Comparison of ENCODE assay signal across 17 cellular contexts in genomic region chrX:24202465-24203031, GRCh38. TPM values are rescaled to one million over a fixed set of nuclear protein-coding genes. Genes with fewer than 3 reads are reported as not detected.
DNase-seq lines count a peak whose midpoint lies in the region; ATAC-seq, FAIRE-seq and TF ChIP-seq lines count a peak whose summit lies in the region.
"Had no signal": no experiment of that assay in that cellular context is flagged by ENCODE, and none has a peak within 500 bp of the region (broad histone marks: within the 10 kb centered on the region; RNA-seq: fewer than 3 reads in every experiment).

No MANE protein-coding gene starts in this region.

- FAIRE-seq in small intestine (lab: Jason Lieb, UNC), result no peak

- H3K9me3 ChIP-seq in small intestine (ENCODE audit: control insufficient read depth, low read depth), result no peaks in the 10 kb centered on the region
- H3K9me3 ChIP-seq: esophagus squamous epithelium, HAP-1, vagina had no signal

- peak; percentile 3 for DNase-seq in activated naive CD4-positive, alpha-beta T cell treated with Interleukin-2 at 50 U/mL for 16 hours
- DNase-seq in activated naive CD4-positive, alpha-beta T cell treated with anti-CD3 and anti-CD28 coated beads, Interleukin-2, amount 50 U/mL, for 16 hours, result no peak
- DNase-seq in T-cell (no peak), chondrocyte (ENCODE audit: low spot score) (no peak), small intestine (peak; percentile 10)
- no peak for DNase-seq in stimulated activated CD4-positive, alpha-beta T cell treated with anti-CD3 and anti-CD28 coated beads, Interleukin-2, amount 100 ng/mL, for 48 hours
- DNase-seq: dermis blood vessel endothelial cell, esophagus squamous epithelium, GF-D8, glutamatergic neuron, NCI-H1930 had no signal

- no peaks in the 10 kb centered on the region for H3K27me3 Mint-ChIP-seq in T-cell
- H3K27me3 Mint-ChIP-seq in chondrocyte (ENCODE audit: low read depth), result no peaks in the 10 kb centered on the region

- POLR2A ChIA-PET in T-cell (lab: Charles Lee), result no interaction called here

- H3K36me3 ChIP-seq in small intestine (ENCODE audit: control insufficient read depth in 2 of 2, insufficient read depth in 2 of 2, low read length in 2 of 2), result peaks cover 0 to 8% of the 10 kb centered on the region in 2 donors

- no peak for TF ChIP-seq CTCF in chondrocyte (IDR thresholded peaks at IDR 0.05)

- H3K27ac ChIP-seq in small intestine (ENCODE audit: low read depth in 1 of 2, low read length in 1 of 2), result no peak overlapping the region
- H3K27ac ChIP-seq: esophagus squamous epithelium, vagina had no signal

- H3K4me1 Mint-ChIP-seq in T-cell, result peaks cover 59 to 68% (median 65%) of the 10 kb centered on the region in 3 donors
- H3K4me1 Mint-ChIP-seq in chondrocyte (ENCODE audit: low read depth), result peaks cover 70% of the 10 kb centered on the region

- no peaks in the 10 kb centered on the region for H3K9me3 Mint-ChIP-seq in T-cell
- no peaks in the 10 kb centered on the region for H3K9me3 Mint-ChIP-seq in chondrocyte (ENCODE audit: low read depth)
- H3K9me3 Mint-ChIP-seq: neural crest cell had no signal

- no peak overlapping the region for H3K4me3 ChIP-seq in small intestine (ENCODE audit: low read depth in 1 of 2, low read length in 2 of 2)
- H3K4me3 ChIP-seq: esophagus squamous epithelium, HAP-1, lung, vagina had no signal

- H3K4me3 Mint-ChIP-seq in T-cell, result no peak overlapping the region
- H3K4me3 Mint-ChIP-seq in chondrocyte (ENCODE audit: unreplicated experiment), result no peak overlapping the region
- H3K4me3 Mint-ChIP-seq: neural crest cell had no signal

- 79 to 83% (median 80%) methylated on average over 6 of the region's 6 CpGs for WGBS in small intestine, 3 donors

- H3K27ac Mint-ChIP-seq in T-cell, result peak overlapping the region; percentile 33 to 74
- peak overlapping the region; percentile 57 for H3K27ac Mint-ChIP-seq in chondrocyte (ENCODE audit: unreplicated experiment)

- no peaks in the 10 kb centered on the region for H3K4me1 ChIP-seq in small intestine (ENCODE audit: control insufficient read depth in 2 of 2, insufficient read depth in 1 of 2, low read depth in 1 of 2, low read length in 1 of 2)

- no peaks in the 10 kb centered on the region for H3K27me3 ChIP-seq in small intestine (ENCODE audit: control insufficient read depth in 2 of 2, insufficient read depth in 2 of 2, low read length in 2 of 2)
- H3K27me3 ChIP-seq: esophagus squamous epithelium, vagina had no signal

- peaks cover 26% of the 10 kb centered on the region for H3K36me3 Mint-ChIP-seq in T-cell
- H3K36me3 Mint-ChIP-seq in chondrocyte (ENCODE audit: low read depth), result peaks cover 10% of the 10 kb centered on the region

- ATAC-seq in T-cell (replicated peaks in 1 of 4), result no peak
- ATAC-seq in GM19395 (IDR thresholded peaks at IDR 0.05; ENCODE audit: unreplicated experiment), result no peak
- ATAC-seq in HG03521 (IDR thresholded peaks at IDR 0.05; ENCODE audit: unreplicated experiment), result no peak

- CTCF ChIA-PET in T-cell (lab: Charles Lee), result interaction anchor here in 1 of 2 donors (0.6 kb wide), 1 partner anchor 121 kb away, joined by 3 read pairs; no protein-coding TSS in a partner anchor

RNA-seq across cellular contexts. Expression of gene ZFX, which starts 53.0 kb away (rescaled TPM):
- total RNA-seq in T-cell, result 10 to 100 TPM; 52.5 to 95.3 (median 66.5) TPM
- total RNA-seq in chondrocyte, result 70.4 to 75.3 TPM (median 72.8 TPM) in 3 replicates
- 1 to 10 TPM; 5.8 to 6.8 (median 6.6) TPM for polyA plus RNA-seq in small intestine

Comparison
In these comparisons a context has a peak if more than half of its experiments do, and no peak if none do; other contexts are left out.
1. DNase-seq: peak in activated naive CD4-positive, alpha-beta T cell treated with Interleukin-2 at 50 U/mL for 16 hours (single experiment) and small intestine (single experiment); none in activated naive CD4-positive, alpha-beta T cell treated with anti-CD3 and anti-CD28 coated beads, Interleukin-2, amount 50 U/mL, for 16 hours (single experiment), T-cell (0 of 34), chondrocyte (single experiment) and stimulated activated CD4-positive, alpha-beta T cell treated with anti-CD3 and anti-CD28 coated beads, Interleukin-2, amount 100 ng/mL, for 48 hours (0 of 2).